18 cellular contexts compared by ENCODE assay signal in the genomic region with DNA sequence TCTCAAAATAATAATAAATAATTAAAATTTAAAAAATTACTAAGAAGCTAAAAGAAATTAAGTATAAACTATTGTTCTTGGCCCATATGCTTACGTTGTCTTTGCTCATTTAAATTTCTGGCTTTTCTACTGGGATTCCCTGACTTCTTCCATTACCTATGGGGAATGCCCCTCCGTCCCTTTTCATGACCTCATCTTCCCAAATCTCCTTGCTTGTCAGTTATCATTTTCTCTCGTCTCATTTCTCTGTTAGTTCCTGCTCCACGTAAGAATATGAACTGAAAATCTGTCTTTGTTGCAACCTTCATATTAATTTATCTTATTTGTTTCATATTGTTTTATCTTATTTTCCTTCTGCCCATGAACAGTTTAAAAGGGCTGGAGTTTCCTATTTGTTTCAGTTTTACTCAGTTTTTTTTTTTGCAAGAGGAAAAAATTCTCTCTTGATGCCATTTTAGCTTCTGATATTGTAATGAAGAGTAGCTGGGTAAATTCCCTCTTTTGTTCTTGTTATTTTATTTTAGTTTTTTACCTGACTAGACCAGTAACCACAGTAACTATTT. TPM values are rescaled to one million over a fixed set of nuclear protein-coding genes. Genes with fewer than 3 reads are reported as not detected.
DNase-seq lines count a peak whose midpoint lies in the region; ATAC-seq and TF ChIP-seq lines count a peak whose summit lies in the region.
"Had no signal": no experiment of that assay in that cellular context is flagged by ENCODE, and none has a peak within 500 bp of the region (broad histone marks: within the 10 kb centered on the region; RNA-seq: fewer than 3 reads in every experiment).

No MANE protein-coding gene starts in this region.

- peak overlapping the region; percentile 29; the same call in 1 of the 2 replicates for H3K9ac ChIP-seq in OCI-LY3 (ENCODE audit: low read length)
- H3K9ac ChIP-seq: SK-N-SH had no signal

- peaks cover 27% of the 10 kb centered on the region for H3K36me3 Mint-ChIP-seq in activated T-cell treated with anti-CD3 and anti-CD28 coated beads, Interleukin-2, amount 50 U/mL, for 24 hours (ENCODE audit: low read depth)
- H3K36me3 Mint-ChIP-seq in central memory CD8-positive, alpha-beta T cell (ENCODE audit: insufficient read depth), result peaks cover 28% of the 10 kb centered on the region
- H3K36me3 Mint-ChIP-seq in stimulated activated naive B cell treated with anti-CD40 and anti-IgM and Interleukin-4, amounts not matched to agents 10 μg/mL and 1 μg/mL and 100 μg/mL, for 72 hours, result peaks cover 16 to 19% of the 10 kb centered on the region in 2 donors

- 75 to 85% (median 82%) methylated on average over 4 of the region's 4 CpGs for WGBS in adrenal gland, 4 donors

- H3K4me3 Mint-ChIP-seq in activated T-cell treated with anti-CD3 and anti-CD28 coated beads, Interleukin-2, amount 50 U/mL, for 24 hours, result peak overlapping the region; percentile 57
- peak overlapping the region; percentile 3 for H3K4me3 Mint-ChIP-seq in central memory CD8-positive, alpha-beta T cell
- peak overlapping the region; percentile 33 to 57 for H3K4me3 Mint-ChIP-seq in stimulated activated naive B cell treated with anti-CD40 and anti-IgM and Interleukin-4, amounts not matched to agents 10 μg/mL and 1 μg/mL and 100 μg/mL, for 72 hours

- TF ChIP-seq CTCF in OCI-LY3 (IDR thresholded peaks at IDR 0.05; ENCODE audit: low read depth, low read length) (no peak), foreskin fibroblast (IDR thresholded peaks at IDR 0.05; ENCODE audit: low read depth, low read length) (no peak), adrenal gland (IDR thresholded peaks at IDR 0.05) (no peak)

- no peaks in the 10 kb centered on the region for H3K27me3 ChIP-seq in OCI-LY3 (ENCODE audit: low read depth, low read length)
- no peaks in the 10 kb centered on the region for H3K27me3 ChIP-seq in adrenal gland
- H3K27me3 ChIP-seq: cardiac muscle cell, neutrophil, vagina had no signal

- TF ChIP-seq POLR2A in adrenal gland (IDR thresholded peaks at IDR 0.05), result no peak

- H3K36me3 ChIP-seq in OCI-LY3 (replicated peaks; ENCODE audit: low read depth, low read length), result peaks cover 8% of the 10 kb centered on the region
- peaks cover 0 to 2% of the 10 kb centered on the region in 2 donors for H3K36me3 ChIP-seq in adrenal gland (replicated peaks in 1 of 2)
- H3K36me3 ChIP-seq: vagina had no signal

- peak overlapping the region; percentile 54 for H3K4me2 ChIP-seq in OCI-LY3 (ENCODE audit: low read length)
- H3K4me2 ChIP-seq: SK-N-SH had no signal

- H3K79me2 ChIP-seq in OCI-LY3 (ENCODE audit: low read length), result peaks cover 38% of the 10 kb centered on the region

- no peaks in the 10 kb centered on the region for H3K27me3 Mint-ChIP-seq in activated T-cell treated with anti-CD3 and anti-CD28 coated beads, Interleukin-2, amount 50 U/mL, for 24 hours
- H3K27me3 Mint-ChIP-seq in central memory CD8-positive, alpha-beta T cell, result no peaks in the 10 kb centered on the region
- H3K27me3 Mint-ChIP-seq in stimulated activated naive B cell treated with anti-CD40 and anti-IgM and Interleukin-4, amounts not matched to agents 10 μg/mL and 1 μg/mL and 100 μg/mL, for 72 hours, result no peaks in the 10 kb centered on the region

- H3K27ac ChIP-seq in OCI-LY3 (ENCODE audit: low read length) (peak overlapping the region; percentile 41; the same call in 1 of the 2 replicates), adrenal gland (no peak overlapping the region)
- H3K27ac ChIP-seq: cardiac muscle cell, lower lobe of right lung, neutrophil, vagina had no signal

- intact Hi-C loops in adrenal gland (cut with DNase I), result no loop called here

- H3K4me3 ChIP-seq in OCI-LY3 (ENCODE audit: low read length) (peak overlapping the region; percentile 31), foreskin fibroblast (ENCODE audit: low read depth in 1 of 2, low read length in 2 of 2) (no peak overlapping the region), adrenal gland (no peak overlapping the region)
- H3K4me3 ChIP-seq: cardiac muscle cell, lower lobe of right lung, vagina had no signal

- DNase-seq in activated T-cell treated with anti-CD3 and anti-CD28 coated beads, Interleukin-2, amount 50 U/mL, for 24 hours, result no peak
- no peak for DNase-seq in activated T-cell treated with anti-CD3 and anti-CD28 coated beads, Interleukin-2, amount 50 U/mL, for 1 hour
- DNase-seq in central memory CD8-positive, alpha-beta T cell (ENCODE audit: low spot score in 2 of 2), result no peak
- DNase-seq in stimulated activated naive B cell treated with anti-CD40 and anti-IgM and Interleukin-4, amounts not matched to agents 10 μg/mL and 1 μg/mL and 100 μg/mL, for 72 hours, result no peak
- no peak for DNase-seq in foreskin fibroblast
- DNase-seq in adrenal gland, result no peak
- DNase-seq in putamen (ENCODE audit: low spot score), result no peak
- DNase-seq: activated CD4-positive, CD25-positive, alpha-beta regulatory T cell treated with anti-CD3 and anti-CD28 coated beads, Interleukin-2, amount 50 U/mL, for 72 hours; activated gamma-delta T cell; effector CD4-positive, alpha-beta T cell; lower lobe of right lung; NCI-H1092 treated with DMSO at 0.1 percent for 48 hours; SK-N-SH; stimulated activated CD4-positive, alpha-beta T cell treated with anti-CD3 and anti-CD28 coated beads, Interleukin-4, amount 100 ng/mL, for 4 hours had no signal

- H4K20me1 ChIP-seq in OCI-LY3 (ENCODE audit: insufficient read depth, low read length), result peaks cover 10% of the 10 kb centered on the region

- H3K4me1 ChIP-seq in OCI-LY3 (ENCODE audit: low read length), result peaks cover 32% of the 10 kb centered on the region
- H3K4me1 ChIP-seq in adrenal gland (replicated peaks in 1 of 2), result peaks cover 22 to 26% of the 10 kb centered on the region in 2 donors

- no peak for ATAC-seq in central memory CD8-positive, alpha-beta T cell (replicated peaks; ENCODE audit: extremely low read depth, poor library complexity, severe bottlenecking)
- no peak for ATAC-seq in stimulated activated naive B cell treated with anti-CD40 and anti-IgM and Interleukin-4, amounts not matched to agents 10 μg/mL and 1 μg/mL and 100 μg/mL, for 72 hours (replicated peaks)
- ATAC-seq: lower lobe of right lung had no signal

- peak overlapping the region; percentile 92 for H3K27ac Mint-ChIP-seq in activated T-cell treated with anti-CD3 and anti-CD28 coated beads, Interleukin-2, amount 50 U/mL, for 24 hours
- peak overlapping the region; percentile 32 for H3K27ac Mint-ChIP-seq in central memory CD8-positive, alpha-beta T cell (ENCODE audit: low read depth)
- peak overlapping the region; percentile 86 for H3K27ac Mint-ChIP-seq in stimulated activated naive B cell treated with anti-CD40 and anti-IgM and Interleukin-4, amounts not matched to agents 10 μg/mL and 1 μg/mL and 100 μg/mL, for 72 hours

- H3K4me1 Mint-ChIP-seq in activated T-cell treated with anti-CD3 and anti-CD28 coated beads, Interleukin-2, amount 50 U/mL, for 24 hours (ENCODE audit: low read depth), result peaks cover 47% of the 10 kb centered on the region
- H3K4me1 Mint-ChIP-seq in central memory CD8-positive, alpha-beta T cell, result peaks cover 30% of the 10 kb centered on the region
- H3K4me1 Mint-ChIP-seq in stimulated activated naive B cell treated with anti-CD40 and anti-IgM and Interleukin-4, amounts not matched to agents 10 μg/mL and 1 μg/mL and 100 μg/mL, for 72 hours, result peaks cover 30 to 55% of the 10 kb centered on the region in 2 donors

- H3K9me3 Mint-ChIP-seq in activated T-cell treated with anti-CD3 and anti-CD28 coated beads, Interleukin-2, amount 50 U/mL, for 24 hours, result no peaks in the 10 kb centered on the region
- H3K9me3 Mint-ChIP-seq in central memory CD8-positive, alpha-beta T cell, result no peaks in the 10 kb centered on the region
- H3K9me3 Mint-ChIP-seq in stimulated activated naive B cell treated with anti-CD40 and anti-IgM and Interleukin-4, amounts not matched to agents 10 μg/mL and 1 μg/mL and 100 μg/mL, for 72 hours, result no peaks in the 10 kb centered on the region

- no peak overlapping the region for H2AFZ ChIP-seq in OCI-LY3 (ENCODE audit: low read depth, low read length)

- H3K9me3 ChIP-seq in OCI-LY3 (ENCODE audit: insufficient read depth, low read length) (no peaks in the 10 kb centered on the region), adrenal gland (replicated peaks in 1 of 3) (no peaks in the 10 kb centered on the region)
- H3K9me3 ChIP-seq: lower lobe of right lung, neutrophil, SK-N-SH, vagina had no signal

RNA-seq across cellular contexts. Expression of a gene that starts 2.5 kb away (rescaled TPM):
- total RNA-seq in adrenal gland, result 10 to 100 TPM; 48.6 to 80.1 (median 71.4) TPM
- 10 to 100 TPM; 34.7 to 81.6 (median 35.7) TPM for polyA plus RNA-seq in adrenal gland

Comparison
In these comparisons a context has a peak if more than half of its experiments do, and no peak if none do; other contexts are left out.
1. H3K27ac Mint-ChIP-seq: peak in every context shown above with its lines; median percentile 92 in activated T-cell treated with anti-CD3 and anti-CD28 coated beads, Interleukin-2, amount 50 U/mL, for 24 hours; 86 in stimulated activated naive B cell treated with anti-CD40 and anti-IgM and Interleukin-4, amounts not matched to agents 10 μg/mL and 1 μg/mL and 100 μg/mL, for 72 hours; 32 in central memory CD8-positive, alpha-beta T cell.
2. H3K4me3 Mint-ChIP-seq: peak in every context shown above with its lines; median percentile 57 in activated T-cell treated with anti-CD3 and anti-CD28 coated beads, Interleukin-2, amount 50 U/mL, for 24 hours; 45 in stimulated activated naive B cell treated with anti-CD40 and anti-IgM and Interleukin-4, amounts not matched to agents 10 μg/mL and 1 μg/mL and 100 μg/mL, for 72 hours; 3 in central memory CD8-positive, alpha-beta T cell.